15 cellular contexts compared by ENCODE assay signal in the genomic region with DNA sequence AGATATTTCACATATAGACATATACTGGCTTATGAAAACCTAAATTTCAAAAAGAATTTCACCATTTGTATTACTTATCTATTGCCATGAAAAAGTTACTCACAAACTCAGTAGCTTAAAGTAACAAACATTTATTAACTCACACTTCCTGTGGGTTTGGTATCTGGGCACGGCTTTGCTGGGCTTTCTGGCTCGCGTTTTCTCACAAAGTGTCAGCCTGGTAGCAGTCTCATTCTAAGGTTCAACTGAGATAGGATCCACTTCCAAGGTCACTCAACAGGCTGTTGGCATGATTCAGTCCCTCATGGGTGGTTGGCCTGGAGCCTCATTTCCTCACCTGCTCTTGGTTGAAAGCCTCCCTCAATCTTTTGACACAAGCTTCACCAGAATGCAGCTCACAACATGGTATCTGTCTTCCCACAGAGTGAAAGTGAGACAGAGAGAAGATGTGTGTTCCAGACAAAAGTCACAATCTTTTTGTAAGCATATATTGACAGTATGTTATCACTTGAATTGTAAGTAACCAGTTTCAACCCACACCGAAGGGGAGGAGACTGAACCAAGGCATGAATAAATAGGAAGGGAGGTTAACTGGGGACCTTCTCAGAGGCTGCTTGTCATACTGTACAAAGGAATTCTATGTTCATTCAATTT.
A peak's percentile ranks its signal among the peaks of the same experiment; 100 is the strongest.
DNase-seq lines count a peak whose midpoint lies in the region; ATAC-seq and TF ChIP-seq lines count a peak whose summit lies in the region.
"Had no signal": no experiment of that assay in that cellular context is flagged by ENCODE, and none has a peak within 500 bp of the region (broad histone marks: within the 10 kb centered on the region; RNA-seq: fewer than 3 reads in every experiment).

No MANE protein-coding gene starts in this region.

- peaks cover 5% of the 10 kb centered on the region; the same call in 1 of the 2 replicates for H3K4me1 ChIP-seq in OCI-LY3 (ENCODE audit: low read length)

- no peak overlapping the region for H3K4me3 ChIP-seq in OCI-LY3 (ENCODE audit: low read length)

- H3K9me3 Mint-ChIP-seq in type B pancreatic cell: no peaks in the 10 kb centered on the region
- H3K9me3 Mint-ChIP-seq in activated naive CD4-positive, alpha-beta T cell treated with anti-CD3 and anti-CD28 coated beads, Interleukin-2, amount 50 U/mL, for 72 hours: peaks cover 17 to 20% of the 10 kb centered on the region in 2 donors

- no peak for TF ChIP-seq CTCF in OCI-LY3 (IDR thresholded peaks at IDR 0.05; ENCODE audit: low read depth, low read length)
- TF ChIP-seq CTCF in type B pancreatic cell (conservative IDR thresholded peaks at IDR 0.05): no peak

- H3K27ac ChIP-seq in OCI-LY3 (ENCODE audit: low read length): no peak overlapping the region

- no peak overlapping the region for H3K27ac Mint-ChIP-seq in type B pancreatic cell
- H3K27ac Mint-ChIP-seq in activated naive CD4-positive, alpha-beta T cell treated with anti-CD3 and anti-CD28 coated beads, Interleukin-2, amount 50 U/mL, for 72 hours: no peak overlapping the region
- H3K27ac Mint-ChIP-seq: dendritic cell treated with granulocyte-macrophage colony-stimulating factor and Interleukin-4, amounts not matched to agents 40 ng/mL and 50 ng/mL, for 4 days; stimulated activated naive CD8-positive, alpha-beta T cell treated with anti-CD3 and anti-CD28 coated beads, Interleukin-15, Interleukin-2, amounts not matched to agents 100 ng/mL and 50 ng/mL, for 24 hours had no signal

- no peaks in the 10 kb centered on the region for H4K20me1 ChIP-seq in OCI-LY3 (ENCODE audit: insufficient read depth, low read length)

- H3K4me3 Mint-ChIP-seq in type B pancreatic cell: no peak overlapping the region
- H3K4me3 Mint-ChIP-seq: dendritic cell treated with granulocyte-macrophage colony-stimulating factor and Interleukin-4, amounts not matched to agents 40 ng/mL and 50 ng/mL, for 4 days; stimulated activated naive CD8-positive, alpha-beta T cell treated with anti-CD3 and anti-CD28 coated beads, Interleukin-15, Interleukin-2, amounts not matched to agents 100 ng/mL and 50 ng/mL, for 24 hours had no signal

- H3K4me2 ChIP-seq in OCI-LY3 (ENCODE audit: low read length): peak overlapping the region; percentile 26

- ATAC-seq in GM18502 (IDR thresholded peaks at IDR 0.05; ENCODE audit: poor library complexity, unreplicated experiment): peak; percentile 76
- peak; percentile 89 for ATAC-seq in GM21381 (IDR thresholded peaks at IDR 0.05; ENCODE audit: unreplicated experiment)
- ATAC-seq in HG03025 (IDR thresholded peaks at IDR 0.05; ENCODE audit: low FRiP score, unreplicated experiment): peak; percentile 45
- ATAC-seq in activated naive CD4-positive, alpha-beta T cell treated with anti-CD3 and anti-CD28 coated beads, Interleukin-2, amount 50 U/mL, for 72 hours: no peak
- ATAC-seq in GM18519 (IDR thresholded peaks at IDR 0.05; ENCODE audit: low FRiP score, unreplicated experiment): no peak
- ATAC-seq: left lobe of liver had no signal

- H3K27me3 Mint-ChIP-seq in type B pancreatic cell: no peaks in the 10 kb centered on the region
- H3K27me3 Mint-ChIP-seq: dendritic cell treated with granulocyte-macrophage colony-stimulating factor and Interleukin-4, amounts not matched to agents 40 ng/mL and 50 ng/mL, for 4 days; stimulated activated naive CD8-positive, alpha-beta T cell treated with anti-CD3 and anti-CD28 coated beads, Interleukin-15, Interleukin-2, amounts not matched to agents 100 ng/mL and 50 ng/mL, for 24 hours had no signal

- H3K36me3 Mint-ChIP-seq in type B pancreatic cell: no peaks in the 10 kb centered on the region
- no peaks in the 10 kb centered on the region for H3K36me3 Mint-ChIP-seq in activated naive CD4-positive, alpha-beta T cell treated with anti-CD3 and anti-CD28 coated beads, Interleukin-2, amount 50 U/mL, for 72 hours

- H3K79me2 ChIP-seq in OCI-LY3 (ENCODE audit: low read length): no peaks in the 10 kb centered on the region

- H2AFZ ChIP-seq in OCI-LY3 (ENCODE audit: low read depth, low read length): peak overlapping the region; percentile 72; the same call in 1 of the 2 replicates

- no peaks in the 10 kb centered on the region for H3K9me3 ChIP-seq in OCI-LY3 (ENCODE audit: insufficient read depth, low read length)

- H3K4me1 Mint-ChIP-seq in type B pancreatic cell (ENCODE audit: unreplicated experiment): no peaks in the 10 kb centered on the region

- no peaks in the 10 kb centered on the region for H3K27me3 ChIP-seq in OCI-LY3 (ENCODE audit: low read depth, low read length)

- DNase-seq in type B pancreatic cell (ENCODE audit: extremely low spot score, unreplicated experiment) (no peak), islet precursor cell (no peak)
- DNase-seq in activated naive CD4-positive, alpha-beta T cell treated with anti-CD3 and anti-CD28 coated beads, Interleukin-2, amount 50 U/mL, for 72 hours (ENCODE audit: low spot score in 2 of 2): no peak
- DNase-seq: DMS79 treated with DMSO at 0.1 percent for 48 hours; IMR-90; NCI-H187 treated with DMSO at 0.1 percent for 48 hours; stimulated activated CD4-positive, alpha-beta T cell treated with anti-CD3 and anti-CD28 coated beads, Interleukin-1b, Interleukin-23, amount 100 ng/mL, for 48 hours had no signal

- H3K9ac ChIP-seq in OCI-LY3 (ENCODE audit: low read length): no peak overlapping the region

- H3K36me3 ChIP-seq in OCI-LY3 (replicated peaks; ENCODE audit: low read depth, low read length): no peaks in the 10 kb centered on the region

Comparison
In these comparisons a context has a peak if more than half of its experiments do, and no peak if none do; other contexts are left out.
1. ATAC-seq: peak in GM18502 (single experiment), GM21381 (single experiment) and HG03025 (single experiment); none in activated naive CD4-positive, alpha-beta T cell treated with anti-CD3 and anti-CD28 coated beads, Interleukin-2, amount 50 U/mL, for 72 hours (0 of 2) and GM18519 (single experiment).